Comparison of ENCODE assay signal across 8 cellular contexts in genomic region chr2:148876589-148877402, GRCh38. TPM values are rescaled to one million over a fixed set of nuclear protein-coding genes. Genes with fewer than 3 reads are reported as not detected.
A peak's percentile ranks its signal among the peaks of the same experiment; 100 is the strongest.
DNase-seq lines count a peak whose midpoint lies in the region; ATAC-seq and TF ChIP-seq lines count a peak whose summit lies in the region.

No MANE protein-coding gene starts in this region.

- no peaks in the 10 kb centered on the region for H3K36me3 ChIP-seq in osteoblast (ENCODE audit: insufficient read depth, low read length)
- no peaks in the 10 kb centered on the region for H3K36me3 ChIP-seq in vagina

- H3K27ac ChIP-seq in osteoblast (ENCODE audit: low read depth, low read length) (no peak overlapping the region), vagina (peak overlapping the region; percentile 32)

- H3K36me3 Mint-ChIP-seq in activated CD4-positive, alpha-beta memory T cell treated with anti-CD3 and anti-CD28 coated beads, Interleukin-2, amount 10 ng/mL, durations not matched to agents 7 days and 5 days (ENCODE audit: low read depth): peaks cover 15% of the 10 kb centered on the region
- peaks cover 13% of the 10 kb centered on the region for H3K36me3 Mint-ChIP-seq in endothelial cell (ENCODE audit: low read depth, unreplicated experiment)

- H3K4me1 Mint-ChIP-seq in activated CD4-positive, alpha-beta memory T cell treated with anti-CD3 and anti-CD28 coated beads, Interleukin-2, amount 10 ng/mL, durations not matched to agents 7 days and 5 days: peaks cover 19% of the 10 kb centered on the region
- H3K4me1 Mint-ChIP-seq in endothelial cell (ENCODE audit: unreplicated experiment): peaks cover 35% of the 10 kb centered on the region

- H3K79me2 ChIP-seq in osteoblast (ENCODE audit: insufficient read depth, low read length): no peaks in the 10 kb centered on the region

- H3K27me3 Mint-ChIP-seq in activated CD4-positive, alpha-beta memory T cell treated with anti-CD3 and anti-CD28 coated beads, Interleukin-2, amount 10 ng/mL, durations not matched to agents 7 days and 5 days: peaks cover 19% of the 10 kb centered on the region
- peaks cover 15% of the 10 kb centered on the region for H3K27me3 Mint-ChIP-seq in endothelial cell (ENCODE audit: unreplicated experiment)

- POLR2A ChIA-PET in activated CD4-positive, alpha-beta memory T cell treated with anti-CD3 and anti-CD28 coated beads, Interleukin-2, amount 10 ng/mL, durations not matched to agents 7 days and 5 days (lab: Charles Lee): interaction anchor here (1.0 to 2.5 kb wide), 4 partner anchors 50 to 856 kb away, joined by 3 to 12 read pairs (median 8); partner anchors contain the start of genes EPC2 and MBD5

- TF ChIP-seq CTCF in GM12865 (IDR thresholded peaks at IDR 0.05; ENCODE audit: insufficient read depth, low read depth, low read length, missing control alignments) (no peak), endothelial cell (IDR thresholded peaks at IDR 0.05; ENCODE audit: unreplicated experiment) (no peak), osteoblast (IDR thresholded peaks at IDR 0.05; ENCODE audit: extremely low read depth, low read depth, low read length) (no peak), vagina (IDR thresholded peaks at IDR 0.05) (no peak)

- no peak overlapping the region for H3K4me2 ChIP-seq in osteoblast (ENCODE audit: insufficient read depth, low read length)

- H3K4me1 ChIP-seq in osteoblast (ENCODE audit: insufficient read depth, low read length) (no peaks in the 10 kb centered on the region), vagina (peaks cover 24% of the 10 kb centered on the region)

- no peak overlapping the region for H2AFZ ChIP-seq in osteoblast (ENCODE audit: low read length)

- intact Hi-C loops in vagina (cut with DNase I): no loop called here

- H3K4me3 Mint-ChIP-seq in activated CD4-positive, alpha-beta memory T cell treated with anti-CD3 and anti-CD28 coated beads, Interleukin-2, amount 10 ng/mL, durations not matched to agents 7 days and 5 days: peak overlapping the region; percentile 85
- H3K4me3 Mint-ChIP-seq in endothelial cell (ENCODE audit: unreplicated experiment): peak overlapping the region; percentile 91

- ATAC-seq in HG03039 (IDR thresholded peaks at IDR 0.05; ENCODE audit: unreplicated experiment) (no peak), GM19397 (IDR thresholded peaks at IDR 0.05; ENCODE audit: unreplicated experiment) (no peak)

- H3K27ac Mint-ChIP-seq in activated CD4-positive, alpha-beta memory T cell treated with anti-CD3 and anti-CD28 coated beads, Interleukin-2, amount 10 ng/mL, durations not matched to agents 7 days and 5 days: peak overlapping the region; percentile 70
- peak overlapping the region; percentile 61 for H3K27ac Mint-ChIP-seq in endothelial cell (ENCODE audit: unreplicated experiment)

- peaks cover 30% of the 10 kb centered on the region for H3K27me3 ChIP-seq in osteoblast (ENCODE audit: insufficient read depth, low read length)
- H3K27me3 ChIP-seq in vagina: no peaks in the 10 kb centered on the region

- H3K4me3 ChIP-seq in GM12865 (ENCODE audit: low read depth, low read length): peak overlapping the region; percentile 33; the same call in 1 of the 2 replicates
- no peak overlapping the region for H3K4me3 ChIP-seq in osteoblast (ENCODE audit: insufficient read depth, low read length)
- H3K4me3 ChIP-seq in vagina: peak overlapping the region; percentile 56 to 62

- H3K9me3 ChIP-seq in osteoblast (ENCODE audit: low read depth, low read length) (no peaks in the 10 kb centered on the region), vagina (no peaks in the 10 kb centered on the region)

- no peaks in the 10 kb centered on the region for H4K20me1 ChIP-seq in osteoblast (ENCODE audit: insufficient read depth, low read length)

- peak; percentile 53 for DNase-seq in GM12865 (ENCODE audit: low read depth)
- peak; percentile 68 for DNase-seq in NCI-H1694 treated with DMSO at 0.1 percent for 48 hours (lab: John Stamatoyannopoulos, UW)
- peak; percentile 65 for DNase-seq in activated CD4-positive, alpha-beta memory T cell treated with anti-CD3 and anti-CD28 coated beads, Interleukin-2, amount 10 ng/mL, durations not matched to agents 7 days and 5 days
- peak; percentile 60 for DNase-seq in endothelial cell (ENCODE audit: low spot score)
- peak; percentile 82 for DNase-seq in osteoblast (ENCODE audit: insufficient read length, low spot score, missing footprints)
- DNase-seq in vagina (ENCODE audit: extremely low spot score in 2 of 2): no peak

- peaks cover 2% of the 10 kb centered on the region for H3K9me3 Mint-ChIP-seq in activated CD4-positive, alpha-beta memory T cell treated with anti-CD3 and anti-CD28 coated beads, Interleukin-2, amount 10 ng/mL, durations not matched to agents 7 days and 5 days
- H3K9me3 Mint-ChIP-seq in endothelial cell (ENCODE audit: unreplicated experiment): no peaks in the 10 kb centered on the region

- CTCF ChIA-PET in activated CD4-positive, alpha-beta memory T cell treated with anti-CD3 and anti-CD28 coated beads, Interleukin-2, amount 10 ng/mL, durations not matched to agents 7 days and 5 days (lab: Charles Lee): no interaction called here

- no peak for TF ChIP-seq POLR2A in vagina (IDR thresholded peaks at IDR 0.05)

RNA-seq across cellular contexts. Expression of gene KIF5C, which starts 1.8 kb away (rescaled TPM):
- total RNA-seq in activated CD4-positive, alpha-beta memory T cell treated with anti-CD3 and anti-CD28 coated beads, Interleukin-2, amount 10 ng/mL, durations not matched to agents 7 days and 5 days: 10 to 100 TPM; 14.7 to 21.7 TPM
- total RNA-seq in endothelial cell (ENCODE audit: unreplicated experiment) (50.6 TPM), osteoblast (0.29 and 0.36 TPM in 2 replicates), vagina (13.3 TPM)

Comparison
In these comparisons a context has a peak if more than half of its experiments do, and no peak if none do; other contexts are left out.
1. DNase-seq: peak in GM12865 (single experiment), NCI-H1694 treated with DMSO at 0.1 percent for 48 hours (single experiment), activated CD4-positive, alpha-beta memory T cell treated with anti-CD3 and anti-CD28 coated beads, Interleukin-2, amount 10 ng/mL, durations not matched to agents 7 days and 5 days (single experiment), endothelial cell (single experiment) and osteoblast (single experiment); none in vagina (0 of 2).
2. RNA of gene KIF5C, which starts 1.8 kb away (total RNA-seq): 50.6 TPM in endothelial cell (single experiment), 14.7 to 21.7 TPM in activated CD4-positive, alpha-beta memory T cell treated with anti-CD3 and anti-CD28 coated beads, Interleukin-2, amount 10 ng/mL, durations not matched to agents 7 days and 5 days and 13.3 TPM in vagina (single experiment); 0.29 to 0.36 TPM in osteoblast; every median in the first group is over 10 times any median in the second.